Comparison of ENCODE assay signal across 9 cellular contexts in the genomic region with DNA sequence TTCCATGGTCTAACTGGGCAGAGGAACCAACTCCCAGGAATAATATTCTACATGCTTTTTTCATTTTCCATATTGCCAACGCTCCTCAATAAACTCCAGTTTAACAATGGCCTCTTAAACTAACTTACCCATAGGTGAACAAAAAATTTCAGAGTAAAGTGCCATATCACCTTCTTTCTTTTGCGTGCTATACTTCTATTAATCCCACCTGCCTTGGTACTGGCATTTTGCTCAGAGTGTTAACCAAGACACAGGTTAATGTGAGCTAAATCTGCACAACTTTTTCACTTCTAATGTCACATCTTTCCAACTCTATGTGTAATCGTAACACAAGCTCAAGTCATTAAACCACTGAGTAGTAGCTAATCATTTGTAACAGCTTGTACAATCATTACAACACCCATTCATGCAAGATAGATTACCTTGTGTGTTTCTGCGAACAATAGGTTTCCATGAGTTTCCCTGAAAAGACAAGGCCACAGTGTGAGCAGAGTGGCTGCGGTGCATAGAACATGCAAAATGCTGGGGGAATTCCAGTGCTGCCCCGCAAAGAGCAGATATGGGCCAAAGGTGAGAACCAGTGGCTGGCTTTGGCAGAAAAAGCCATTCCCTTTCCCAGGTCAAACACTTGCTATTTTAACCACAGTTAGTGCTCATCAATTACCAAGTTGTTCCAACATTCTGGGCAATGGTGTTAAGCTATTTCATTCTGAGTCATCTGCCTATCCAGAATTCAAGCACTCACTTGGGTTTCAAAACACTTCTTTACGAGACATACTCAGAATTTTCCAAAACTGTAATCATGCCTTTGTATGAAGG. TPM values are rescaled to one million over a fixed set of nuclear protein-coding genes. Genes with fewer than 3 reads are reported as not detected.
DNase-seq lines count a peak whose midpoint lies in the region; ATAC-seq and TF ChIP-seq lines count a peak whose summit lies in the region.
"Had no signal": no experiment of that assay in that cellular context is flagged by ENCODE, and none has a peak within 500 bp of the region (broad histone marks: within the 10 kb centered on the region; RNA-seq: fewer than 3 reads in every experiment).

No MANE protein-coding gene starts in this region.

- no peak overlapping the region for H3K4me3 ChIP-seq in suprapubic skin

- no peak for DNase-seq in WTC11 (ENCODE audit: low spot score)
- no peak for DNase-seq in suprapubic skin (ENCODE audit: low spot score in 2 of 2)
- DNase-seq in GDM1 (lab: John Stamatoyannopoulos, UW), result no peak
- DNase-seq in NOMO-1 treated with dmso at 0.1 percent for 144 hours (lab: John Stamatoyannopoulos, UW; ENCODE audit: unreplicated experiment), result no peak
- no peak for DNase-seq in ecto neural progenitor cell (ENCODE audit: low spot score)

- 84% methylated on average over 7 of the region's 7 CpGs for WGBS in suprapubic skin

- H3K27ac Mint-ChIP-seq in WTC11, result peak overlapping the region; percentile 57
- H3K27ac Mint-ChIP-seq in nephron, result peak overlapping the region in 2 of 3 experiments; percentile 5 to 42

- no peaks in the 10 kb centered on the region for H3K9me3 Mint-ChIP-seq in WTC11
- H3K9me3 Mint-ChIP-seq in nephron, result no peaks in the 10 kb centered on the region

- TF ChIP-seq EP300 in suprapubic skin (IDR thresholded peaks at IDR 0.05), result no peak

- H3K27me3 ChIP-seq in suprapubic skin, result no peaks in the 10 kb centered on the region

- ATAC-seq in GM18858 (IDR thresholded peaks at IDR 0.05; ENCODE audit: unreplicated experiment) (peak; percentile 38), HG02840 (IDR thresholded peaks at IDR 0.05; ENCODE audit: low FRiP score, unreplicated experiment) (peak; percentile 55), WTC11 (peak; percentile 40; the same call in 1 of the 2 replicates)

- CTCF ChIA-PET in WTC11 (lab: Charles Lee), result no interaction called here

- H3K4me3 Mint-ChIP-seq in WTC11 (no peak overlapping the region), nephron (no peak overlapping the region)

- no peak overlapping the region for H3K27ac ChIP-seq in suprapubic skin

- TF ChIP-seq POLR2A in suprapubic skin (IDR thresholded peaks at IDR 0.05), result no peak

- H3K36me3 ChIP-seq in suprapubic skin, result no peaks in the 10 kb centered on the region

- H3K4me1 Mint-ChIP-seq in WTC11 (peaks cover 55% of the 10 kb centered on the region), nephron (peaks cover 8% of the 10 kb centered on the region)

- TF ChIP-seq CTCF in WTC11 (IDR thresholded peaks at IDR 0.05), result no peak
- no peak for TF ChIP-seq CTCF in nephron (IDR thresholded peaks at IDR 0.05; ENCODE audit: unreplicated experiment in 3 of 3)
- no peak for TF ChIP-seq CTCF in suprapubic skin (IDR thresholded peaks at IDR 0.05)

- no peaks in the 10 kb centered on the region for H3K9me3 ChIP-seq in suprapubic skin

- POLR2A ChIA-PET in WTC11 (lab: Charles Lee), result no interaction called here

- H3K36me3 Mint-ChIP-seq in WTC11 (0 out of 2 replicates have a peak, but pooled peaks cover 8% of the 10 kb centered on the region), nephron (ENCODE audit: low read depth) (no peaks in the 10 kb centered on the region)

- no peaks in the 10 kb centered on the region for H3K4me1 ChIP-seq in suprapubic skin

- H3K27me3 Mint-ChIP-seq in WTC11 (ENCODE audit: low read depth) (no peaks in the 10 kb centered on the region; the same call in 1 of the 2 replicates), nephron (ENCODE audit: low read depth) (peaks cover 7% of the 10 kb centered on the region)

TF ChIP-seq in WTC11, 78 proteins besides CTCF, POLR2A, EP300 and RAD21:
- TF ChIP-seq, protein P1, sequence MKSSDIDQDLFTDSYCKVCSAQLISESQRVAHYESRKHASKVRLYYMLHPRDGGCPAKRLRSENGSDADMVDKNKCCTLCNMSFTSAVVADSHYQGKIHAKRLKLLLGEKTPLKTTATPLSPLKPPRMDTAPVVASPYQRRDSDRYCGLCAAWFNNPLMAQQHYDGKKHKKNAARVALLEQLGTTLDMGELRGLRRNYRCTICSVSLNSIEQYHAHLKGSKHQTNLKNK (CRISPR knock-in tag; IDR thresholded peaks at IDR 0.05), result no peak
- TF ChIP-seq, protein P2, sequence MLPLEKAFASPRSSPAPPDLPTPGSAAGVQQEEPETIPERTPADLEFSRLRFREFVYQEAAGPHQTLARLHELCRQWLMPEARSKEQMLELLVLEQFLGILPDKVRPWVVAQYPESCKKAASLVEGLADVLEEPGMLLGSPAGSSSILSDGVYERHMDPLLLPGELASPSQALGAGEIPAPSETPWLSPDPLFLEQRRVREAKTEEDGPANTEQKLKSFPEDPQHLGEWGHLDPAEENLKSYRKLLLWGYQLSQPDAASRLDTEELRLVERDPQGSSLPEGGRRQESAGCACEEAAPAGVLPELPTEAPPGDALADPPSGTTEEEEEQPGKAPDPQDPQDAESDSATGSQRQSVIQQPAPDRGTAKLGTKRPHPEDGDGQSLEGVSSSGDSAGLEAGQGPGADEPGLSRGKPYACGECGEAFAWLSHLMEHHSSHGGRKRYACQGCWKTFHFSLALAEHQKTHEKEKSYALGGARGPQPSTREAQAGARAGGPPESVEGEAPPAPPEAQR (CRISPR knock-in tag; IDR thresholded peaks at IDR 0.05), result no peak
- TF ChIP-seq, protein P3, sequence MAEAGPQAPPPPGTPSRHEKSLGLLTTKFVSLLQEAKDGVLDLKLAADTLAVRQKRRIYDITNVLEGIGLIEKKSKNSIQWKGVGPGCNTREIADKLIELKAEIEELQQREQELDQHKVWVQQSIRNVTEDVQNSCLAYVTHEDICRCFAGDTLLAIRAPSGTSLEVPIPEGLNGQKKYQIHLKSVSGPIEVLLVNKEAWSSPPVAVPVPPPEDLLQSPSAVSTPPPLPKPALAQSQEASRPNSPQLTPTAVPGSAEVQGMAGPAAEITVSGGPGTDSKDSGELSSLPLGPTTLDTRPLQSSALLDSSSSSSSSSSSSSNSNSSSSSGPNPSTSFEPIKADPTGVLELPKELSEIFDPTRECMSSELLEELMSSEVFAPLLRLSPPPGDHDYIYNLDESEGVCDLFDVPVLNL (CRISPR knock-in tag; IDR thresholded peaks at IDR 0.05; ENCODE audit: borderline replicate concordance, low read depth), result no peak
- TF ChIP-seq, protein P4, sequence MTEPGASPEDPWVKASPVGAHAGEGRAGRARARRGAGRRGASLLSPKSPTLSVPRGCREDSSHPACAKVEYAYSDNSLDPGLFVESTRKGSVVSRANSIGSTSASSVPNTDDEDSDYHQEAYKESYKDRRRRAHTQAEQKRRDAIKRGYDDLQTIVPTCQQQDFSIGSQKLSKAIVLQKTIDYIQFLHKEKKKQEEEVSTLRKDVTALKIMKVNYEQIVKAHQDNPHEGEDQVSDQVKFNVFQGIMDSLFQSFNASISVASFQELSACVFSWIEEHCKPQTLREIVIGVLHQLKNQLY (CRISPR knock-in tag; IDR thresholded peaks at IDR 0.05), result no peak
- TF ChIP-seq ZNF138 (CRISPR knock-in tag; conservative IDR thresholded peaks at IDR 0.05) (no peak), NR1H2 (CRISPR knock-in tag; IDR thresholded peaks at IDR 0.05) (no peak), HMGA2 (CRISPR knock-in tag; IDR thresholded peaks at IDR 0.05) (no peak), ESRRA (CRISPR knock-in tag; IDR thresholded peaks at IDR 0.05; ENCODE audit: borderline replicate concordance) (no peak)
- TF ChIP-seq, protein P5, sequence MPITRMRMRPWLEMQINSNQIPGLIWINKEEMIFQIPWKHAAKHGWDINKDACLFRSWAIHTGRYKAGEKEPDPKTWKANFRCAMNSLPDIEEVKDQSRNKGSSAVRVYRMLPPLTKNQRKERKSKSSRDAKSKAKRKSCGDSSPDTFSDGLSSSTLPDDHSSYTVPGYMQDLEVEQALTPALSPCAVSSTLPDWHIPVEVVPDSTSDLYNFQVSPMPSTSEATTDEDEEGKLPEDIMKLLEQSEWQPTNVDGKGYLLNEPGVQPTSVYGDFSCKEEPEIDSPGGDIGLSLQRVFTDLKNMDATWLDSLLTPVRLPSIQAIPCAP (CRISPR knock-in tag; IDR thresholded peaks at IDR 0.05), result no peak

RNA-seq across cellular contexts. Expression of a gene that starts 42.8 kb away (rescaled TPM):
- 0.13 TPM in 1 of 3 replicates, not detected in the others for total RNA-seq in WTC11 (2021)
- total RNA-seq in suprapubic skin, result under 1 TPM in 1 of 4 donors, not detected in 3; 0.76 TPM
- total RNA-seq: HT1080 had no signal
